In genomic region chr22:31153357-31153756, GRCh38 we compare ENCODE assay signal across 25 cellular contexts. TPM values are rescaled to one million over a fixed set of nuclear protein-coding genes. Genes with fewer than 3 reads are reported as not detected.
"Had no signal": no experiment of that assay in that cellular context is flagged by ENCODE, and none has a peak within 500 bp of the region (broad histone marks: within the 10 kb centered on the region; RNA-seq: fewer than 3 reads in every experiment).

No MANE protein-coding gene starts in this region.

- H3K27ac ChIP-seq: left ventricle myocardium inferior, WERI-Rb-1 had no signal

- DNase-seq: activated CD4-positive, alpha-beta T cell treated with anti-CD3 and anti-CD28 coated beads for 48 hours; activated CD4-positive, alpha-beta T cell treated with anti-CD3 and anti-CD28 coated beads, Interleukin-2, amount 50 U/mL, for 48 hours; activated CD8-positive, alpha-beta memory T cell treated with anti-CD3 and anti-CD28 coated beads for 24 hours; activated gamma-delta T cell; activated naive CD4-positive, alpha-beta T cell treated with anti-CD3 and anti-CD28 coated beads, Interleukin-2, amount 10 ng/mL, durations not matched to agents 7 days and 5 days; activated naive CD8-positive, alpha-beta T cell treated with anti-CD3 and anti-CD28 coated beads, Interleukin-2, amount 10 ng/mL, durations not matched to agents 7 days and 5 days; central memory CD4-positive, alpha-beta T cell; dermis blood vessel endothelial cell; effector CD4-positive, alpha-beta T cell; esophagus squamous epithelium; glutamatergic neuron; left ventricle myocardium inferior; sigmoid colon; small intestine; stimulated activated CD4-positive, alpha-beta T cell treated with anti-CD3 and anti-CD28 coated beads, Interleukin-4, amount 100 ng/mL, for 4 hours; stimulated activated CD8-positive, alpha-beta memory T cell treated with anti-CD3 and anti-CD28 coated beads, Interleukin-4, amount 100 ng/mL, for 48 hours; stomach; SW 1271; T1000; WERI-Rb-1 had no signal

- H3K27me3 ChIP-seq: esophagus squamous epithelium, sigmoid colon, stomach, tibial nerve had no signal

- H3K9me3 ChIP-seq: esophagus squamous epithelium, left ventricle myocardium inferior, sigmoid colon, stomach, tibial nerve had no signal

- H3K4me3 ChIP-seq: esophagus squamous epithelium, left ventricle myocardium inferior, lung, sigmoid colon, stomach, tibial nerve had no signal

- H3K36me3 ChIP-seq: esophagus squamous epithelium, left ventricle myocardium inferior, sigmoid colon, stomach, tibial nerve, WERI-Rb-1 had no signal

- ATAC-seq: activated CD4-positive, CD25-positive, alpha-beta regulatory T cell treated with anti-CD3 and anti-CD28 coated beads, Interleukin-2, amount 50 U/mL, for 24 hours had no signal

RNA-seq across cellular contexts. Expression of gene PLA2G3, which starts 13.0 kb away (rescaled TPM):
- total RNA-seq: activated naive CD8-positive, alpha-beta T cell treated with anti-CD3 and anti-CD28 coated beads, Interleukin-2, amount 10 ng/mL, durations not matched to agents 7 days and 5 days; dermis blood vessel endothelial cell; left ventricle myocardium inferior; osteocyte; renal cortical epithelial cell; sigmoid colon; stomach; tibial nerve had no signal

RNA-seq across cellular contexts. Expression of gene INPP5J, which starts 30.6 kb away (rescaled TPM):
- total RNA-seq: dermis blood vessel endothelial cell had no signal
